Comparison of ENCODE assay signal across 8 cellular contexts in genomic region chr15:51380999-51381806, GRCh38. TPM values are rescaled to one million over a fixed set of nuclear protein-coding genes. Genes with fewer than 3 reads are reported as not detected.
DNase-seq lines count a peak whose midpoint lies in the region; ATAC-seq, FAIRE-seq and TF ChIP-seq lines count a peak whose summit lies in the region.

No MANE protein-coding gene starts in this region.

- H3K36me3 Mint-ChIP-seq in activated CD4-positive, alpha-beta T cell treated with anti-CD3 and anti-CD28 coated beads, Interleukin-2, amount 10 ng/mL, durations not matched to agents 24 days and 14 days (ENCODE audit: low read depth): no peaks in the 10 kb centered on the region
- H3K36me3 Mint-ChIP-seq in chondrocyte (ENCODE audit: low read depth): no peaks in the 10 kb centered on the region

- TF ChIP-seq CTCF in chondrocyte (IDR thresholded peaks at IDR 0.05): peak; percentile 97

- no peak overlapping the region for H3K4me3 ChIP-seq in Jurkat, Clone E6-1 (ENCODE audit: low read length)

- no peaks in the 10 kb centered on the region for H3K4me1 Mint-ChIP-seq in activated CD4-positive, alpha-beta T cell treated with anti-CD3 and anti-CD28 coated beads, Interleukin-2, amount 10 ng/mL, durations not matched to agents 24 days and 14 days
- H3K4me1 Mint-ChIP-seq in chondrocyte (ENCODE audit: low read depth): peaks cover 14% of the 10 kb centered on the region

- peak; percentile 75 for DNase-seq in activated CD4-positive, alpha-beta T cell treated with anti-CD3 and anti-CD28 coated beads, Interleukin-2, amount 10 ng/mL, durations not matched to agents 24 days and 14 days
- DNase-seq in activated CD4-positive, alpha-beta T cell treated with anti-CD3 and anti-CD28 coated beads for 4 hours: no peak
- DNase-seq in Jurkat, Clone E6-1 (ENCODE audit: low read depth, low spot score): peak; percentile 33
- DNase-seq in RCC 7860 (ENCODE audit: low spot score) (peak; percentile 49), chondrocyte (ENCODE audit: low spot score) (no peak), left kidney (ENCODE audit: low read depth, low spot score) (peak; percentile 84), stromal cell of bone marrow (ENCODE audit: low read depth) (peak; percentile 65)

- peak; percentile 69 for ATAC-seq in GM21528 (IDR thresholded peaks at IDR 0.05; ENCODE audit: low FRiP score, unreplicated experiment)

- no peak overlapping the region for H3K4me3 Mint-ChIP-seq in activated CD4-positive, alpha-beta T cell treated with anti-CD3 and anti-CD28 coated beads, Interleukin-2, amount 10 ng/mL, durations not matched to agents 24 days and 14 days
- H3K4me3 Mint-ChIP-seq in chondrocyte (ENCODE audit: unreplicated experiment): no peak overlapping the region

- H3K27ac Mint-ChIP-seq in activated CD4-positive, alpha-beta T cell treated with anti-CD3 and anti-CD28 coated beads, Interleukin-2, amount 10 ng/mL, durations not matched to agents 24 days and 14 days: no peak overlapping the region
- no peak overlapping the region for H3K27ac Mint-ChIP-seq in chondrocyte (ENCODE audit: unreplicated experiment)

- FAIRE-seq in RCC 7860 (lab: Jason Lieb, UNC): no peak

- H3K27me3 Mint-ChIP-seq in activated CD4-positive, alpha-beta T cell treated with anti-CD3 and anti-CD28 coated beads, Interleukin-2, amount 10 ng/mL, durations not matched to agents 24 days and 14 days: peaks cover 6% of the 10 kb centered on the region
- peaks cover 1% of the 10 kb centered on the region for H3K27me3 Mint-ChIP-seq in chondrocyte (ENCODE audit: low read depth)

- intact Hi-C loops in activated CD4-positive, alpha-beta T cell treated with anti-CD3 and anti-CD28 coated beads, Interleukin-2, amount 10 ng/mL, durations not matched to agents 24 days and 14 days (cut with micrococcal nuclease): loop anchor here (5.0 kb wide), 1 partner anchor 99 kb away; no protein-coding TSS in a partner anchor

- no peaks in the 10 kb centered on the region for H3K9me3 Mint-ChIP-seq in activated CD4-positive, alpha-beta T cell treated with anti-CD3 and anti-CD28 coated beads, Interleukin-2, amount 10 ng/mL, durations not matched to agents 24 days and 14 days
- H3K9me3 Mint-ChIP-seq in chondrocyte (ENCODE audit: low read depth): no peaks in the 10 kb centered on the region

RNA-seq across cellular contexts. Expression of gene GLDN, which starts 39.7 kb away (rescaled TPM):
- not detected in 2 replicates for total RNA-seq in activated CD4-positive, alpha-beta T cell treated with anti-CD3 and anti-CD28 coated beads, Interleukin-2, amount 10 ng/mL, durations not matched to agents 24 days and 14 days
- not detected for polyA plus RNA-seq in Jurkat, Clone E6-1 (2012; ENCODE audit: insufficient read depth, insufficient read length)
- 0.29 to 0.41 TPM (median 0.35 TPM) in 3 replicates for total RNA-seq in chondrocyte

RNA-seq across cellular contexts. Expression of gene CYP19A1, which starts 42.8 kb away (rescaled TPM):
- 0.09 and 0.35 TPM in 2 replicates for total RNA-seq in activated CD4-positive, alpha-beta T cell treated with anti-CD3 and anti-CD28 coated beads, Interleukin-2, amount 10 ng/mL, durations not matched to agents 24 days and 14 days
- not detected for polyA plus RNA-seq in Jurkat, Clone E6-1 (2012; ENCODE audit: insufficient read depth, insufficient read length)
- 1.3 TPM in 1 of 3 replicates, not detected in the others for total RNA-seq in chondrocyte

Comparison
In these comparisons a context has a peak if more than half of its experiments do, and no peak if none do; other contexts are left out.
1. DNase-seq: peak in activated CD4-positive, alpha-beta T cell treated with anti-CD3 and anti-CD28 coated beads, Interleukin-2, amount 10 ng/mL, durations not matched to agents 24 days and 14 days (single experiment), Jurkat, Clone E6-1 (single experiment), RCC 7860 (single experiment), left kidney (single experiment) and stromal cell of bone marrow (single experiment); none in activated CD4-positive, alpha-beta T cell treated with anti-CD3 and anti-CD28 coated beads for 4 hours (0 of 2) and chondrocyte (single experiment).